Comparison of ENCODE assay signal across 15 cellular contexts in genomic region chr2:120786559-120786960, GRCh38.
"Had no signal": no experiment of that assay in that cellular context is flagged by ENCODE, and none has a peak within 500 bp of the region (broad histone marks: within the 10 kb centered on the region; RNA-seq: fewer than 3 reads in every experiment).

No MANE protein-coding gene starts in this region.

- DNase-seq: activated CD4-positive, alpha-beta T cell treated with anti-CD3 and anti-CD28 coated beads, Interleukin-2, amount 50 U/mL, for 48 hours; activated CD4-positive, CD25-positive, alpha-beta regulatory T cell treated with anti-CD3 and anti-CD28 coated beads, Interleukin-2, amount 50 U/mL, for 72 hours; activated CD8-positive, alpha-beta memory T cell treated with anti-CD3 and anti-CD28 coated beads, Interleukin-2, amount 10 ng/mL, durations not matched to agents 7 days and 5 days; activated gamma-delta T cell; activated T-cell treated with anti-CD3 and anti-CD28 coated beads, Interleukin-2, amount 50 U/mL, for 24 hours; amygdala; dermis blood vessel endothelial cell; hippocampal formation; naive B cell; right cardiac atrium; stimulated activated naive CD4-positive, alpha-beta T cell; substantia nigra; transverse colon had no signal

- H3K36me3 ChIP-seq: transverse colon had no signal

- H3K4me1 Mint-ChIP-seq: naive B cell had no signal

- H3K4me3 Mint-ChIP-seq: activated CD8-positive, alpha-beta memory T cell treated with anti-CD3 and anti-CD28 coated beads, Interleukin-2, amount 10 ng/mL, durations not matched to agents 7 days and 5 days; activated naive CD8-positive, alpha-beta T cell; activated T-cell treated with anti-CD3 and anti-CD28 coated beads, Interleukin-2, amount 50 U/mL, for 24 hours; naive B cell had no signal

- H3K9me3 Mint-ChIP-seq: activated T-cell treated with anti-CD3 and anti-CD28 coated beads, Interleukin-2, amount 50 U/mL, for 24 hours had no signal

- H3K9me3 ChIP-seq: transverse colon had no signal

- H3K27me3 Mint-ChIP-seq: activated CD8-positive, alpha-beta memory T cell treated with anti-CD3 and anti-CD28 coated beads, Interleukin-2, amount 10 ng/mL, durations not matched to agents 7 days and 5 days; activated naive CD8-positive, alpha-beta T cell; activated T-cell treated with anti-CD3 and anti-CD28 coated beads, Interleukin-2, amount 50 U/mL, for 24 hours had no signal

- H3K4me3 ChIP-seq: transverse colon had no signal

- H3K27me3 ChIP-seq: transverse colon had no signal

- H3K36me3 Mint-ChIP-seq: activated CD8-positive, alpha-beta memory T cell treated with anti-CD3 and anti-CD28 coated beads, Interleukin-2, amount 10 ng/mL, durations not matched to agents 7 days and 5 days; activated naive CD8-positive, alpha-beta T cell; naive B cell had no signal

- H3K27ac Mint-ChIP-seq: activated CD8-positive, alpha-beta memory T cell treated with anti-CD3 and anti-CD28 coated beads, Interleukin-2, amount 10 ng/mL, durations not matched to agents 7 days and 5 days; activated naive CD8-positive, alpha-beta T cell; activated T-cell treated with anti-CD3 and anti-CD28 coated beads, Interleukin-2, amount 50 U/mL, for 24 hours; progenitor cell of endocrine pancreas had no signal

- H3K27ac ChIP-seq: transverse colon had no signal
